1 cellular context compared by ENCODE assay signal in the genomic region with DNA sequence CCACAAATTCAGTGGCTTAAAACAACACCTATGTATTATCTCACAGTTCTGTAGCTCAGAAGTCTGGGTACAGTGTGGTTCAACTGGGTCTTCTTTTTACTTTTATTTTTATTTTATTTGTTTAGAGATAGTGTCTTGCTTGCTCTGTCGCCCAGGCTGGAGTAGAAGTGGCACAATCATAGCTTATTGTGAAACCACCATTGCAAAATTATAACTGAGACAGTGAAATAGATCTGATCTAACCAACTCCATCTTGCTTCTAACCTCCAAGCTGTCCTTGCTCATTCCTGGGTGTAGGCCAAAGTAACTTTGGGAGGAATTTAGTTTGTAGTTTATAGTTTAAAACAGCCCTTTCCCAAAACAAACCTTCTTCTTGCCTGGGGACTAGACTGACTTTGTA.
TF ChIP-seq lines count a peak whose summit lies in the region.

No MANE protein-coding gene starts in this region.

TF ChIP-seq in WTC11, 78 proteins besides CTCF, POLR2A, EP300 and RAD21 (continued from another document):
- TF ChIP-seq ZNF512 (CRISPR knock-in tag; IDR thresholded peaks at IDR 0.05; ENCODE audit: borderline replicate concordance) (no peak), TCF7 (CRISPR knock-in tag; IDR thresholded peaks at IDR 0.05; ENCODE audit: low read depth) (no peak), RELA (CRISPR knock-in tag; IDR thresholded peaks at IDR 0.05; ENCODE audit: borderline replicate concordance) (no peak), SMAD3 (CRISPR knock-in tag; IDR thresholded peaks at IDR 0.05; ENCODE audit: borderline replicate concordance) (no peak), AFF4 (CRISPR knock-in tag; IDR thresholded peaks at IDR 0.05; ENCODE audit: borderline replicate concordance) (no peak), ZNF121 (CRISPR knock-in tag; IDR thresholded peaks at IDR 0.05) (no peak), NR1H2 (CRISPR knock-in tag; IDR thresholded peaks at IDR 0.05) (no peak), HMGA2 (CRISPR knock-in tag; IDR thresholded peaks at IDR 0.05) (no peak)
- TF ChIP-seq, protein P1, sequence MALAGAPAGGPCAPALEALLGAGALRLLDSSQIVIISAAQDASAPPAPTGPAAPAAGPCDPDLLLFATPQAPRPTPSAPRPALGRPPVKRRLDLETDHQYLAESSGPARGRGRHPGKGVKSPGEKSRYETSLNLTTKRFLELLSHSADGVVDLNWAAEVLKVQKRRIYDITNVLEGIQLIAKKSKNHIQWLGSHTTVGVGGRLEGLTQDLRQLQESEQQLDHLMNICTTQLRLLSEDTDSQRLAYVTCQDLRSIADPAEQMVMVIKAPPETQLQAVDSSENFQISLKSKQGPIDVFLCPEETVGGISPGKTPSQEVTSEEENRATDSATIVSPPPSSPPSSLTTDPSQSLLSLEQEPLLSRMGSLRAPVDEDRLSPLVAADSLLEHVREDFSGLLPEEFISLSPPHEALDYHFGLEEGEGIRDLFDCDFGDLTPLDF (CRISPR knock-in tag; IDR thresholded peaks at IDR 0.05): no peak
TF ChIP-seq in WTC11: peak in this region for 0.
